19 cellular contexts compared by ENCODE assay signal in genomic region chr14:34933301-34933700, GRCh38. TPM values are rescaled to one million over a fixed set of nuclear protein-coding genes. Genes with fewer than 3 reads are reported as not detected.
A peak's percentile ranks its signal among the peaks of the same experiment; 100 is the strongest.
DNase-seq lines count a peak whose midpoint lies in the region; ATAC-seq and TF ChIP-seq lines count a peak whose summit lies in the region.
"Had no signal": no experiment of that assay in that cellular context is flagged by ENCODE, and none has a peak within 500 bp of the region (broad histone marks: within the 10 kb centered on the region; RNA-seq: fewer than 3 reads in every experiment).

No MANE protein-coding gene starts in this region.

- peaks cover 5% of the 10 kb centered on the region for H3K9me3 Mint-ChIP-seq in stimulated activated naive CD8-positive, alpha-beta T cell treated with anti-CD3 and anti-CD28 coated beads, Interleukin-15, Interleukin-2, amounts not matched to agents 100 ng/mL and 50 ng/mL, for 24 hours
- H3K9me3 Mint-ChIP-seq in central memory CD8-positive, alpha-beta T cell: no peaks in the 10 kb centered on the region

- intact Hi-C loops in left cardiac atrium (cut with DNase I): no loop called here

- H3K36me3 Mint-ChIP-seq in stimulated activated naive CD8-positive, alpha-beta T cell treated with anti-CD3 and anti-CD28 coated beads, Interleukin-15, Interleukin-2, amounts not matched to agents 100 ng/mL and 50 ng/mL, for 24 hours (ENCODE audit: low read depth): peaks cover 5% of the 10 kb centered on the region
- H3K36me3 Mint-ChIP-seq in central memory CD8-positive, alpha-beta T cell (ENCODE audit: insufficient read depth): peaks cover 11% of the 10 kb centered on the region

- no peak for TF ChIP-seq CTCF in neutrophil (IDR thresholded peaks at IDR 0.05)

- H3K4me3 Mint-ChIP-seq in stimulated activated naive CD8-positive, alpha-beta T cell treated with anti-CD3 and anti-CD28 coated beads, Interleukin-15, Interleukin-2, amounts not matched to agents 100 ng/mL and 50 ng/mL, for 24 hours: no peak overlapping the region
- no peak overlapping the region for H3K4me3 Mint-ChIP-seq in central memory CD8-positive, alpha-beta T cell

- H3K4me3 ChIP-seq in neutrophil (ENCODE audit: low read depth in 1 of 2, low read length in 1 of 2): no peak overlapping the region
- H3K4me3 ChIP-seq: BLaER1, GM12878, MG63 had no signal

- no peaks in the 10 kb centered on the region for H3K27me3 Mint-ChIP-seq in stimulated activated naive CD8-positive, alpha-beta T cell treated with anti-CD3 and anti-CD28 coated beads, Interleukin-15, Interleukin-2, amounts not matched to agents 100 ng/mL and 50 ng/mL, for 24 hours
- H3K27me3 Mint-ChIP-seq in central memory CD8-positive, alpha-beta T cell: no peaks in the 10 kb centered on the region

- H3K4me1 Mint-ChIP-seq in stimulated activated naive CD8-positive, alpha-beta T cell treated with anti-CD3 and anti-CD28 coated beads, Interleukin-15, Interleukin-2, amounts not matched to agents 100 ng/mL and 50 ng/mL, for 24 hours (ENCODE audit: low read depth): peaks cover 52% of the 10 kb centered on the region
- H3K4me1 Mint-ChIP-seq in central memory CD8-positive, alpha-beta T cell: peaks cover 18% of the 10 kb centered on the region

- H3K9me3 ChIP-seq in neutrophil: no peaks in the 10 kb centered on the region
- H3K9me3 ChIP-seq: BLaER1, Caco-2, MG63 had no signal

- peaks cover 53 to 57% of the 10 kb centered on the region in 2 experiments for H3K4me1 ChIP-seq in neutrophil (ENCODE audit: control insufficient read depth in 1 of 2, insufficient read depth in 1 of 2, low read depth in 1 of 2, low read length in 1 of 2)
- H3K4me1 ChIP-seq: Caco-2 had no signal

- ATAC-seq in stimulated activated naive CD8-positive, alpha-beta T cell treated with anti-CD3 and anti-CD28 coated beads, Interleukin-15, Interleukin-2, amounts not matched to agents 100 U/mL and 50 U/mL, for 24 hours: no peak
- no peak for ATAC-seq in central memory CD8-positive, alpha-beta T cell (replicated peaks; ENCODE audit: extremely low read depth, poor library complexity, severe bottlenecking)
- ATAC-seq in HG03378 (IDR thresholded peaks at IDR 0.05; ENCODE audit: unreplicated experiment) (no peak), left cardiac atrium (no peak)
- ATAC-seq: GM12878, HepG2, Right ventricle myocardium inferior had no signal

- DNase-seq in stimulated activated naive CD8-positive, alpha-beta T cell treated with anti-CD3 and anti-CD28 coated beads, Interleukin-15, Interleukin-2, amounts not matched to agents 100 U/mL and 50 U/mL, for 24 hours: no peak
- DNase-seq in RPMI7951 (ENCODE audit: low read depth) (peak; percentile 3), OCI-M1 (lab: John Stamatoyannopoulos, UW) (no peak), left cardiac atrium (no peak)
- DNase-seq in central memory CD8-positive, alpha-beta T cell (ENCODE audit: low spot score in 2 of 2): no peak
- DNase-seq: Caco-2, DMS53, MG63, NCI-H1092 treated with DMSO at 0.1 percent for 48 hours, NCI-H187, NCI-H446 treated with DMSO at 0.1 percent for 48 hours, NCI-H774 had no signal

- H3K36me3 ChIP-seq in neutrophil: no peaks in the 10 kb centered on the region
- H3K36me3 ChIP-seq: BLaER1, MG63 had no signal

- peak overlapping the region; percentile 71 for H3K27ac Mint-ChIP-seq in stimulated activated naive CD8-positive, alpha-beta T cell treated with anti-CD3 and anti-CD28 coated beads, Interleukin-15, Interleukin-2, amounts not matched to agents 100 ng/mL and 50 ng/mL, for 24 hours
- H3K27ac Mint-ChIP-seq in central memory CD8-positive, alpha-beta T cell (ENCODE audit: low read depth): peak overlapping the region; percentile 51

- H3K27me3 ChIP-seq in neutrophil: no peaks in the 10 kb centered on the region
- H3K27me3 ChIP-seq: BLaER1, MG63 had no signal

- H3K27ac ChIP-seq in neutrophil: peak overlapping the region; percentile 1
- H3K27ac ChIP-seq: BLaER1 had no signal

RNA-seq across cellular contexts. Expression of gene SRP54, which starts 49.5 kb away (rescaled TPM):
- total RNA-seq in RPMI7951 (2014; rRNA removed; shearing (Covaris generic)): 84.7 and 89.6 TPM in 2 replicates
- 10 to 100 TPM; 28.6 to 38.2 TPM for total RNA-seq in left cardiac atrium

RNA-seq across cellular contexts. Expression of gene BAZ1A, which starts 58.1 kb away (rescaled TPM):
- 24.0 and 26.4 TPM in 2 replicates for total RNA-seq in RPMI7951 (2014; rRNA removed; shearing (Covaris generic))
- 10 to 100 TPM in 1 of 2 donors, 1 to 10 TPM in 1; 8.2 to 13.8 TPM for total RNA-seq in left cardiac atrium
